Comparison of ENCODE assay signal across 20 cellular contexts in the genomic region with DNA sequence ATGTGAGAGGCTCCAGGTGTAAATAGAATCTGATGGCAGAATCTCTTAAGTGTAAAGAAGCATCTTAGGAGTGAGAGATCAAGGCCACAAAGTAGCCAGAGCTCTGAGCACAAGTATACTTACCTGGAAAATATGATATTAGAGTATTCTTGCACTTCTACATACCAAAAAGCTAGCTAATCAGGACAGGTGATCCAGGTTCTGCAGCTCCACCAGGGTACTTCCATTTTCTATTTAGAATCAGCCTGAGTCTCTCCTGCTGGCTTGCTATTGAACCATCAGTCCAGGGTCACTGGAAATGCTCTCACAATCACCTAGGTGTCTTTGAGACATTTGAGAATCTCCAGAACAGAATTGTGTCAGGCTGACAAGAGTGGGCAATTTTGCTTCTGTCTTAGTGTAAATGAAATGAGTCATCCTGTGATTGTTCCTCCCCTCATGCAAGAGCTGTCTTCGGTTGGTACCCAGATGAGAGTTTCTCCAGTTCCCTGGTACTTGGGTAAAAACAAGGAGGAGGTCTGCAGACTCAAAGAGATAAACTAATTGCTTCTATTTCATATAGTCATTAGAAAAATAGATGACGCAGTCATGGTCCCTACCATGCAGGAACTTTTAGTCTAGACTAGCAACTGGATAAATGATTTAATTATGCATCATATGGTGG. TPM values are rescaled to one million over a fixed set of nuclear protein-coding genes. Genes with fewer than 3 reads are reported as not detected.
DNase-seq lines count a peak whose midpoint lies in the region; ATAC-seq, FAIRE-seq and TF ChIP-seq lines count a peak whose summit lies in the region.
"Had no signal": no experiment of that assay in that cellular context is flagged by ENCODE, and none has a peak within 500 bp of the region (broad histone marks: within the 10 kb centered on the region; RNA-seq: fewer than 3 reads in every experiment).

No MANE protein-coding gene starts in this region.

- no peak for FAIRE-seq in bronchial epithelial cell (lab: Jason Lieb, UNC)
- FAIRE-seq: GM12891 had no signal

- H3K4me1 ChIP-seq in cardiac muscle cell (ENCODE audit: low read depth), result peaks cover 4% of the 10 kb centered on the region
- H3K4me1 ChIP-seq: Caco-2 had no signal

- peak overlapping the region; percentile 88 for H3K27ac Mint-ChIP-seq in type B pancreatic cell
- no peak overlapping the region for H3K27ac Mint-ChIP-seq in MCF 10A (ENCODE audit: low read depth, unreplicated experiment)
- H3K27ac Mint-ChIP-seq: B cell, GM23338 had no signal

- intact Hi-C loops in left ventricle myocardium superior (cut with micrococcal nuclease), result no loop called here
- intact Hi-C loops in MCF 10A (cut with micrococcal nuclease), result no loop called here

- DNase-seq in cardiac muscle cell (ENCODE audit: low read depth in 1 of 2, low spot score in 1 of 2), result peak in 1 of 2 donors; percentile 12
- no peak for DNase-seq in left ventricle myocardium superior
- DNase-seq in bronchial epithelial cell (ENCODE audit: low read depth), result peak; percentile 4
- DNase-seq in kidney glomerular epithelial cell (lab: John Stamatoyannopoulos, UW), result peak; percentile 25
- DNase-seq in type B pancreatic cell (ENCODE audit: extremely low spot score, unreplicated experiment), result no peak
- no peak for DNase-seq in MCF 10A (ENCODE audit: unreplicated experiment)
- DNase-seq in MV-4-11 (lab: John Stamatoyannopoulos, UW), result no peak
- no peak for DNase-seq in NCI-H187 (lab: John Stamatoyannopoulos, UW)
- DNase-seq: 8988T, Caco-2, NCI-H1694 treated with DMSO at 0.1 percent for 48 hours, NCI-H2227 treated with DMSO at 0.1 percent for 48 hours, NCI-H524, PC-9, SIG-M5 had no signal

- POLR2A ChIA-PET in MCF 10A (lab: Yijun Ruan, JAX), result interaction anchor here (0.6 kb wide), 2 partner anchors 14 to 770 kb away, joined by 3 to 4 read pairs; no protein-coding TSS in a partner anchor

- TF ChIP-seq CTCF in cardiac muscle cell (IDR thresholded peaks at IDR 0.05; ENCODE audit: low read depth, low read length) (no peak), bronchial epithelial cell (IDR thresholded peaks at IDR 0.05; ENCODE audit: insufficient read depth, low read length, severe bottlenecking) (no peak), type B pancreatic cell (conservative IDR thresholded peaks at IDR 0.05) (no peak), MCF 10A (IDR thresholded peaks at IDR 0.05; ENCODE audit: unreplicated experiment) (no peak)

- H3K27me3 Mint-ChIP-seq in type B pancreatic cell (no peaks in the 10 kb centered on the region), MCF 10A (ENCODE audit: insufficient read depth, unreplicated experiment) (no peaks in the 10 kb centered on the region)
- H3K27me3 Mint-ChIP-seq: B cell had no signal

- peaks cover 5% of the 10 kb centered on the region for H3K36me3 ChIP-seq in cardiac muscle cell
- no peaks in the 10 kb centered on the region for H3K36me3 ChIP-seq in bronchial epithelial cell (ENCODE audit: control insufficient read depth, insufficient read depth, low read length)

- BruUV-seq in MCF 10A (replicated peaks; lab: Mats Ljungman, UMichigan), result no TSS peak

- no peak for ATAC-seq in left ventricle myocardium superior
- ATAC-seq: GM23338, HCT116 had no signal

- H3K4me3 ChIP-seq in cardiac muscle cell (no peak overlapping the region), bronchial epithelial cell (ENCODE audit: low read depth, low read length) (no peak overlapping the region)
- H3K4me3 ChIP-seq: GM23338, PC-9 had no signal

- no peaks in the 10 kb centered on the region for H3K27me3 ChIP-seq in cardiac muscle cell
- H3K27me3 ChIP-seq in bronchial epithelial cell (ENCODE audit: control insufficient read depth, insufficient read depth, low read length), result no peaks in the 10 kb centered on the region

- CTCF ChIA-PET in MCF 10A (lab: Yijun Ruan, JAX), result no interaction called here

- peaks cover 7% of the 10 kb centered on the region for H3K4me1 Mint-ChIP-seq in type B pancreatic cell (ENCODE audit: unreplicated experiment)
- no peaks in the 10 kb centered on the region for H3K4me1 Mint-ChIP-seq in MCF 10A (ENCODE audit: insufficient read depth, unreplicated experiment)

- H3K4me3 Mint-ChIP-seq in type B pancreatic cell, result peak overlapping the region; percentile 74
- H3K4me3 Mint-ChIP-seq in MCF 10A (ENCODE audit: unreplicated experiment), result no peak overlapping the region
- H3K4me3 Mint-ChIP-seq: B cell, GM23338 had no signal

- H3K9me3 ChIP-seq in cardiac muscle cell (ENCODE audit: low read depth), result no peaks in the 10 kb centered on the region
- H3K9me3 ChIP-seq: Caco-2 had no signal

- H3K36me3 Mint-ChIP-seq in type B pancreatic cell (peaks cover 58% of the 10 kb centered on the region), MCF 10A (ENCODE audit: insufficient read depth, unreplicated experiment) (peaks cover 21% of the 10 kb centered on the region)

- H3K27ac ChIP-seq in cardiac muscle cell, result peak overlapping the region; percentile 11
- H3K27ac ChIP-seq: PC-9, RWPE1 had no signal

- H3K9me3 Mint-ChIP-seq in type B pancreatic cell, result no peaks in the 10 kb centered on the region
- no peaks in the 10 kb centered on the region for H3K9me3 Mint-ChIP-seq in MCF 10A (ENCODE audit: unreplicated experiment)
- H3K9me3 Mint-ChIP-seq: GM23338 had no signal

RNA-seq across cellular contexts. Expression of a gene that starts 14.6 kb away (rescaled TPM):
- 14.9 and 24.8 TPM in 2 replicates for total RNA-seq in cardiac muscle cell
- 12.5 and 16.0 TPM in 2 replicates for polyA plus RNA-seq in cardiac muscle cell
- 10.2 TPM for total RNA-seq in left ventricle myocardium superior
- total RNA-seq in bronchial epithelial cell, result 7.4 and 9.6 TPM in 2 replicates
- 21.1 and 29.9 TPM in 2 replicates for total RNA-seq in type B pancreatic cell (ENCODE audit: low replicate concordance)
- total RNA-seq in MCF 10A (2022), result 5.3 and 5.6 TPM in 2 replicates

Comparison
In these comparisons a context has a peak if more than half of its experiments do, and no peak if none do; other contexts are left out.
1. DNase-seq: peak in bronchial epithelial cell (single experiment) and kidney glomerular epithelial cell (single experiment); none in left ventricle myocardium superior (single experiment), type B pancreatic cell (single experiment), MCF 10A (single experiment), MV-4-11 (single experiment) and NCI-H187 (0 of 2).